ENCODE assay signal across 10 cellular contexts in the genomic region with DNA sequence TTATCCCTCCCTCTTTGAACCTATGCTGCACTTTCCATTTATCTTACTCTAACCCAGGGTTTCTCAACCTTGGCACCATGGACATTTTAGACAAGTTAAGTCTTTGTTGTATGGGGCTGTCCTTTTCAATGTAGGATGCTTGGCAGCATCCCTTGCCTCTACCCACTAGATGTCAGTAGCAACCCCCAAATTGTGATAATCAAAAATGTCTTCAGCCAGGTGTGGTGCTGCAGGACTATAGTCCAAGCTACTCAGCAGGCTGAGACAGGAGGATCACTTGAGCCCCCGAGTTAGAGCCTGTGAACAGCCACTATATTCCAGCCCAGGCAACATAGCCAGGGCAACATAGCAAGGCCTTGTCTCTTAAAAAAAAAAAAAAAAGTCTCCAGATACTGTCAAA. TPM values are rescaled to one million over a fixed set of nuclear protein-coding genes. Genes with fewer than 3 reads are reported as not detected.
DNase-seq lines count a peak whose midpoint lies in the region; ATAC-seq, FAIRE-seq and TF ChIP-seq lines count a peak whose summit lies in the region.
"Had no signal": no experiment of that assay in that cellular context is flagged by ENCODE, and none has a peak within 500 bp of the region (broad histone marks: within the 10 kb centered on the region; RNA-seq: fewer than 3 reads in every experiment).

No MANE protein-coding gene starts in this region.

- H3K36me3 ChIP-seq in Loucy (ENCODE audit: insufficient read depth, low read length) (no peaks in the 10 kb centered on the region), astrocyte (ENCODE audit: insufficient read depth, low read length) (no peaks in the 10 kb centered on the region), mesendoderm (ENCODE audit: control insufficient read depth, insufficient read depth, low read length) (no peaks in the 10 kb centered on the region)
- H3K36me3 ChIP-seq: thoracic aorta had no signal

- no peaks in the 10 kb centered on the region for H3K9me3 Mint-ChIP-seq in astrocyte (ENCODE audit: unreplicated experiment)
- H3K9me3 Mint-ChIP-seq: activated T-helper 17 cell treated with anti-CD3 and anti-CD28 coated beads, Interleukin-2, amount 50 U/mL, for 72 hours had no signal

- H3K27me3 Mint-ChIP-seq in astrocyte (ENCODE audit: low read depth, unreplicated experiment) = no peaks in the 10 kb centered on the region

- H2BK15ac ChIP-seq in mesendoderm (replicated peaks; ENCODE audit: low read depth) = no peak overlapping the region

- H3K9me3 ChIP-seq in Loucy (ENCODE audit: insufficient read depth, low read depth, low read length) (no peaks in the 10 kb centered on the region), astrocyte (ENCODE audit: insufficient read depth, low read depth, low read length) (no peaks in the 10 kb centered on the region)
- H3K9me3 ChIP-seq: thoracic aorta had no signal

- TF ChIP-seq CTCF in GM10266 (IDR thresholded peaks at IDR 0.05; ENCODE audit: control insufficient read depth, insufficient read depth, low read depth, missing control alignments) (peak; percentile 42), Loucy (conservative IDR thresholded peaks at IDR 0.05; ENCODE audit: low read length) (peak; percentile 28), astrocyte (IDR thresholded peaks at IDR 0.05; ENCODE audit: insufficient read depth, low read depth, low read length) (peak; percentile 33)

- no peak overlapping the region for H3K9ac ChIP-seq in Loucy (ENCODE audit: low read depth, low read length, poor library complexity, severe bottlenecking)
- no peak overlapping the region for H3K9ac ChIP-seq in astrocyte (ENCODE audit: low read length)
- no peak overlapping the region for H3K9ac ChIP-seq in mesendoderm (ENCODE audit: low read length)

- no peaks in the 10 kb centered on the region for H4K20me1 ChIP-seq in Loucy (ENCODE audit: insufficient read depth, low read length, poor library complexity, severe bottlenecking)
- peaks cover 5% of the 10 kb centered on the region for H4K20me1 ChIP-seq in astrocyte (ENCODE audit: insufficient read depth, low read length)

- H3K4me1 ChIP-seq in Loucy (ENCODE audit: insufficient read depth, low read length, poor library complexity, severe bottlenecking) (no peaks in the 10 kb centered on the region), astrocyte (ENCODE audit: insufficient read depth, low read length) (no peaks in the 10 kb centered on the region), mesendoderm (ENCODE audit: control insufficient read depth, low read depth, low read length) (no peaks in the 10 kb centered on the region)

- H3K27ac Mint-ChIP-seq in astrocyte (ENCODE audit: unreplicated experiment) = no peak overlapping the region
- H3K27ac Mint-ChIP-seq: activated T-helper 17 cell treated with anti-CD3 and anti-CD28 coated beads, Interleukin-2, amount 50 U/mL, for 72 hours had no signal

- intact Hi-C loops in left cardiac atrium (cut with DNase I) = loop anchor here in 1 of 2 donors (10.0 kb wide), 1 partner anchor 58 kb away; a partner anchor contains a TSS

- H3K36me3 Mint-ChIP-seq in astrocyte (ENCODE audit: low read depth, unreplicated experiment) = no peaks in the 10 kb centered on the region

- H2AK5ac ChIP-seq in mesendoderm (ENCODE audit: low read length) = no peak overlapping the region

- no peaks in the 10 kb centered on the region for H3K9me2 ChIP-seq in Loucy (replicated peaks; ENCODE audit: low read depth, low read length)

- no peak overlapping the region for H2BK120ac ChIP-seq in mesendoderm (ENCODE audit: low read depth, low read length)

- no peak for DNase-seq in GM10266 (ENCODE audit: extremely low spot score)
- DNase-seq in astrocyte (ENCODE audit: low read depth) = no peak
- peak; percentile 65 for DNase-seq in mesendoderm
- DNase-seq in NCI-H446 (lab: John Stamatoyannopoulos, UW) = no peak
- DNase-seq in stimulated activated CD4-positive, alpha-beta T cell treated with anti-CD3 and anti-CD28 coated beads, Interleukin-4, amount 100 ng/mL, for 4 hours = no peak
- DNase-seq in left cardiac atrium = no peak

- no peaks in the 10 kb centered on the region for H3K4me1 Mint-ChIP-seq in astrocyte (ENCODE audit: low read depth, unreplicated experiment)
- H3K4me1 Mint-ChIP-seq: activated T-helper 17 cell treated with anti-CD3 and anti-CD28 coated beads, Interleukin-2, amount 50 U/mL, for 72 hours had no signal

- H3K27me3 ChIP-seq in Loucy (ENCODE audit: insufficient read depth, low read length, poor library complexity, severe bottlenecking) (no peaks in the 10 kb centered on the region), astrocyte (ENCODE audit: insufficient read depth, low read length) (no peaks in the 10 kb centered on the region), mesendoderm (ENCODE audit: insufficient read depth, low read length, poor library complexity) (no peaks in the 10 kb centered on the region)

- no peak overlapping the region for H4K5ac ChIP-seq in mesendoderm (ENCODE audit: low read length)

- H3K4me3 ChIP-seq in Loucy (ENCODE audit: low read length, poor library complexity, severe bottlenecking) (no peak overlapping the region), astrocyte (ENCODE audit: insufficient read depth, low read depth, low read length) (no peak overlapping the region), mesendoderm (ENCODE audit: low read length) (no peak overlapping the region)
- H3K4me3 ChIP-seq: thoracic aorta had no signal

- H3K79me2 ChIP-seq in Loucy (ENCODE audit: insufficient read depth, low read length) (no peaks in the 10 kb centered on the region), astrocyte (ENCODE audit: insufficient read depth, low read length) (no peaks in the 10 kb centered on the region), mesendoderm (ENCODE audit: control insufficient read depth, insufficient read depth, low read length) (no peaks in the 10 kb centered on the region)

- no peaks in the 10 kb centered on the region for H3K79me1 ChIP-seq in mesendoderm (ENCODE audit: low read length)

- H3K18ac ChIP-seq in mesendoderm (ENCODE audit: low read length) = no peak overlapping the region

- H3K27ac ChIP-seq in astrocyte (ENCODE audit: low read depth, low read length) (no peak overlapping the region), mesendoderm (ENCODE audit: low read depth, low read length) (no peak overlapping the region)
- H3K27ac ChIP-seq: thoracic aorta had no signal

- no peak overlapping the region for H3K56ac ChIP-seq in mesendoderm (ENCODE audit: low read length)

- no peak for ATAC-seq in GM18909 (IDR thresholded peaks at IDR 0.05; ENCODE audit: poor library complexity, unreplicated experiment)
- no peak for ATAC-seq in left cardiac atrium
- ATAC-seq: activated T-helper 17 cell treated with anti-CD3 and anti-CD28 coated beads, Interleukin-2, amount 50 U/mL, for 72 hours had no signal

- H3F3A ChIP-seq in Loucy (ENCODE audit: low read depth) = no peaks in the 10 kb centered on the region

- no CpG with 5 or more reads among the region's 1 CpG for WGBS in mesendoderm (ENCODE audit: extremely low coverage, insufficient coverage, low lambda C conversion rate)

- no peak overlapping the region for H3K4me3 Mint-ChIP-seq in astrocyte (ENCODE audit: unreplicated experiment)
- H3K4me3 Mint-ChIP-seq: activated T-helper 17 cell treated with anti-CD3 and anti-CD28 coated beads, Interleukin-2, amount 50 U/mL, for 72 hours had no signal

- H3K23ac ChIP-seq in mesendoderm (ENCODE audit: low read length) = no peak overlapping the region

- H4K8ac ChIP-seq in mesendoderm (ENCODE audit: low read depth, low read length) = no peak overlapping the region

- H2AFZ ChIP-seq in Loucy (ENCODE audit: low read length) (no peak overlapping the region), astrocyte (ENCODE audit: low read depth, low read length) (no peak overlapping the region)

- no peak overlapping the region for H2BK5ac ChIP-seq in mesendoderm (ENCODE audit: low read length)

- H3K4me2 ChIP-seq in Loucy (ENCODE audit: low read depth, low read length, poor library complexity, severe bottlenecking) (no peak overlapping the region), astrocyte (ENCODE audit: low read length) (no peak overlapping the region), mesendoderm (ENCODE audit: low read length) (no peak overlapping the region)

- FAIRE-seq in astrocyte (lab: Jason Lieb, UNC) = peak; percentile 43

- no peak overlapping the region for H3K4ac ChIP-seq in mesendoderm (ENCODE audit: low read depth, low read length)

RNA-seq across cellular contexts. Expression of a gene that starts 7.0 kb away (rescaled TPM):
- total RNA-seq in astrocyte (4.6 and 5.8 TPM in 2 replicates), left cardiac atrium (1 to 10 TPM; 5.2 to 5.7 TPM)
- 2.1 TPM for polyA plus RNA-seq in mesendoderm (2013, experiment 1 of 2)
- polyA plus RNA-seq in mesendoderm (2013, experiment 2 of 2) = 2.2 TPM
- total RNA-seq: activated T-helper 17 cell treated with anti-CD3 and anti-CD28 coated beads, Interleukin-2, amount 50 U/mL, for 72 hours had no signal

RNA-seq across cellular contexts. Expression of a gene that starts 37.7 kb away (rescaled TPM):
- total RNA-seq in astrocyte (not detected in 2 replicates), left cardiac atrium (not detected)
- not detected for polyA plus RNA-seq in mesendoderm (2013, experiment 1 of 2)
- not detected for polyA plus RNA-seq in mesendoderm (2013, experiment 2 of 2)
- total RNA-seq: activated T-helper 17 cell treated with anti-CD3 and anti-CD28 coated beads, Interleukin-2, amount 50 U/mL, for 72 hours; thoracic aorta had no signal
